ENCODE assay signal across 1 cellular context in genomic region chr18:5295981-5296705, GRCh38.
TF ChIP-seq lines count a peak whose summit lies in the region.

No MANE protein-coding gene starts in this region.

TF ChIP-seq in SK-N-SH treated with all-trans-retinoic acid at 6 μM for 48 hours, 23 proteins besides CTCF, POLR2A, EP300 and RAD21 (continued from another document):
- no peak for TF ChIP-seq CSRNP3 (CRISPR knock-in tag; IDR thresholded peaks at IDR 0.05)
- peak; percentile 86 for TF ChIP-seq ZFP3 (CRISPR knock-in tag; IDR thresholded peaks at IDR 0.05)
- TF ChIP-seq ZNF70 (CRISPR knock-in tag; IDR thresholded peaks at IDR 0.05) = peak; percentile 76
- TF ChIP-seq ZNF565 (CRISPR knock-in tag; conservative IDR thresholded peaks at IDR 0.05; ENCODE audit: low read depth) = peak; percentile 95
- 0 out of 2 replicates have a peak, but pooled peaks have one; percentile 59 for TF ChIP-seq GLIS3 (CRISPR knock-in tag; IDR thresholded peaks at IDR 0.05)
- TF ChIP-seq BACH2 (CRISPR knock-in tag; IDR thresholded peaks at IDR 0.05; ENCODE audit: borderline replicate concordance) = peak; percentile 90
- peak; percentile 74; the same call in 1 of the 2 replicates for TF ChIP-seq ARNTL (CRISPR knock-in tag; IDR thresholded peaks at IDR 0.05; ENCODE audit: borderline replicate concordance, low read depth)
- TF ChIP-seq RARB (CRISPR knock-in tag; IDR thresholded peaks at IDR 0.05) = no peak
- TF ChIP-seq TCF4 (CRISPR knock-in tag; IDR thresholded peaks at IDR 0.05; ENCODE audit: borderline replicate concordance) = no peak
- peak; percentile 97 for TF ChIP-seq SNAI2 (CRISPR knock-in tag; IDR thresholded peaks at IDR 0.05)
